In the genomic region with DNA sequence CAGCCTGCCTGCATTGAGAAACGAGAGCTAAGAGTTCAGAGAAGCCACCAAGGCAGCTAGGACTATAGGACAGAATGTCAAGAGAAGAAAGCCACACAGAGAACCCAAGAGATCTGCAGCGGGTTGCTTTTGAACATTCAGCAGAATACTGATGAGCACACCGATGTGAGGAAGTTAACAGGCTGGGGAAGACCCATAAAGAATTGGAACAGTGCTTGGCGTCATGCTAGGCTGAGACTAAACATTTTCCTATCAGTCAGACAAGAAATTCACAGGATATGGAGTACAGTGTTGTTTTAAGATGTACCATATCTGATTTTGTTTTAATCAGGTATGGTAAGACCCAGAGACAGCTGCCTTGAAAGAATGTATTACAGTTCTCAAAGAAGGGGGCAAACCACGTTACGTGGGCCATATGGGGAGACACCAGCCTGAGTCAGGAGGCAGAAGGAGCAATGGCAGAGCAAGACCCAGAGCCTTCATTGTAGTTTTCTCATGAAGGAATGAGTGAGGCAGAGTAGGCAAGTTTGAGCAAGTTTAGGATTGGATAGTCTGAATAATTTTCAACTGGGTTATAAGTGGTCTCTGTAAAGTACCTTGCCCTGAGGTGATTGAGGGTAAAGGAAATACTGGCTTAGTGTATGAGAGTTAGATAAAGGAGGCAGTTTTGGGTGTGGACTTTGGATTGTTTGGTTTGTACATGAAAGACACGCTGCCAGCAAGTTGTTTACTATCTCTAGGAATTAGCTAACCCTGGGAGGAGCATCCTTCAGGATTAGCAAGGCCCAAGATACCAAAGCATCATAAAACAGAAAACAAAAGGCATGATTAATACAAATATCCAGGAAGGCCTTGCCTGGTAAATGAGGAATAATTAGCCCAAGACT, we compare ENCODE assay signal across 1 cellular context.
TF ChIP-seq lines count a peak whose summit lies in the region.

No MANE protein-coding gene starts in this region.

TF ChIP-seq in K562, 482 proteins besides CTCF, POLR2A, EP300 and RAD21:
- TF ChIP-seq SRSF1 (IDR thresholded peaks at IDR 0.05; ENCODE audit: low read depth, low read length) (no peak), ZNF586 (CRISPR knock-in tag; conservative IDR thresholded peaks at IDR 0.05) (no peak), SUPT5H (IDR thresholded peaks at IDR 0.05) (0 out of 2 replicates have a peak, but pooled peaks have one; percentile 17)
